In the genomic region with DNA sequence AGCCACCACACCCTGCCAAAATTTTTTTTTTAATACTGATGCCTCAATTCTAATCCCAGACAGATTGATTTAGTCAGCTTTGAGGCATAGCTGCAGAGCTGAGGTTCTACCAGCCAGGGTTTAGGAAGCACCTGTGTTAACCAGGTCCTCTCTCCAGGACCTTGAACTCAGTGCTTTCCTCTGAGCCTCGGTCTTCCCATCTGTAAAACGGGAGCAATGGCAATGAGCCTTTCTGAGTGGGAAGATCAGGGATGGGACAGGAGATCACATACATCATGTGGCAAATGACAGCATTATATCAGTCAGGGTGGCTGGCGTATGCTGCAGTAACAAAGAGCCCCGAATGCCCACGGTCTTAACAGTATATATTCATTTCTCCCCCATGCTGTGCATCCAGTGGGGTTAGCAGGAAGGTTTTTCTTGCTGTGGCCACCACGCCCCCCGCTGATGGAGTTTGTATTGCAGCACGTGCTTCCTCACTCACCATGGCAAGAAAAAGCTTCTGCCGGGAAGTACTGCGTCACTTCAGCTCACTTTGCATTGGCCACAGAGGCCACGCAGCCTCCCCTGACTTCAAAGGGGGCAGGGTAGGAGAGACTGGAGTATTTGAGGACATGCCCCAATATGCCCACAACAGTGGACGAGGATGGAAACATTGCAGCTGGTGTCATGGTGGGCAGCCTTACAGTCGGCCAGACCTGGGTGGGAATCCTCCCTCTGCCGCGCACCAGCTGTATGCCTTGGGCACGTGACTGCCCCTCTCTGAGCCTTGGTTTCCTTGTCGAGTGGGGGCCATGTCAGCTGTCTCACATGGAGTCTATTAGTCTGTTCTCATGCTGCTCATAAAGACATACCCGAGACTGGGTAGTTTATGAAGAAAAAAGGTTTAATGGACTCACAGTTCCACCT, we compare ENCODE assay signal across 24 cellular contexts. TPM values are rescaled to one million over a fixed set of nuclear protein-coding genes. Genes with fewer than 3 reads are reported as not detected.
DNase-seq lines count a peak whose midpoint lies in the region; ATAC-seq, FAIRE-seq and TF ChIP-seq lines count a peak whose summit lies in the region.
"Had no signal": no experiment of that assay in that cellular context is flagged by ENCODE, and none has a peak within 500 bp of the region (broad histone marks: within the 10 kb centered on the region; RNA-seq: fewer than 3 reads in every experiment).

No MANE protein-coding gene starts in this region.

- CTCF ChIA-PET in HepG2 (lab: Yijun Ruan, JAX; ENCODE audit: low intra/inter-chr PET ratio, low total read pairs): no interaction called here

- ATAC-seq in HepG2: no peak
- no peak for ATAC-seq in right lobe of liver
- ATAC-seq: Right ventricle myocardium inferior had no signal

- peaks cover 18% of the 10 kb centered on the region for H3K36me3 Mint-ChIP-seq in chondrocyte (ENCODE audit: low read depth)
- peaks cover 19% of the 10 kb centered on the region for H3K36me3 Mint-ChIP-seq in activated naive CD8-positive, alpha-beta T cell treated with anti-CD3 and anti-CD28 coated beads for 36 hours

- DNase-seq in HepG2 (ENCODE audit: low spot score) (no peak), right lobe of liver (no peak), chondrocyte (ENCODE audit: low spot score) (peak; percentile 48), neuronal stem cell (ENCODE audit: low spot score) (no peak), DMS53 (lab: John Stamatoyannopoulos, UW) (no peak), brain microvascular endothelial cell (no peak), left ventricle myocardium inferior (no peak)
- no peak for DNase-seq in activated naive CD8-positive, alpha-beta T cell treated with anti-CD3 and anti-CD28 coated beads for 36 hours
- DNase-seq: CD4-positive, alpha-beta T cell; H9; KG1; MM.1S; NCI-H1048; NCI-H1417 treated with DMSO at 0.1 percent for 48 hours; NCI-H1694 treated with DMSO at 0.1 percent for 48 hours; NCI-H2081; NCI-H2227 treated with DMSO at 0.1 percent for 48 hours; NCI-H526 treated with DMSO at 0.1 percent for 48 hours; PC-9 had no signal

- no peak overlapping the region for H2BK15ac ChIP-seq in neuronal stem cell (ENCODE audit: low read length)

- H3K4me2 ChIP-seq in HepG2 (ENCODE audit: low read depth, low read length) (no peak overlapping the region), neuronal stem cell (ENCODE audit: insufficient read depth, low read length, poor library complexity, severe bottlenecking) (no peak overlapping the region)
- H3K4me2 ChIP-seq: BLaER1, PC-9 had no signal

- H3K79me2 ChIP-seq in HepG2 (ENCODE audit: insufficient read depth, low read length): no peaks in the 10 kb centered on the region

- TF ChIP-seq CTCF in HepG2 (CRISPR knock-in tag; IDR thresholded peaks at IDR 0.05) (no peak), right lobe of liver (IDR thresholded peaks at IDR 0.05) (no peak), chondrocyte (IDR thresholded peaks at IDR 0.05) (no peak), brain microvascular endothelial cell (IDR thresholded peaks at IDR 0.05; ENCODE audit: low read depth, low read length, missing control alignments) (no peak), left ventricle myocardium inferior (IDR thresholded peaks at IDR 0.05; ENCODE audit: borderline replicate concordance) (no peak)

- H3K27ac ChIP-seq in HepG2 (ENCODE audit: extremely low read length, insufficient read depth, low read length) (no peak overlapping the region), right lobe of liver (no peak overlapping the region), neuronal stem cell (replicated peaks; ENCODE audit: low read length) (no peak overlapping the region), brain microvascular endothelial cell (no peak overlapping the region), left ventricle myocardium inferior (replicated peaks) (no peak overlapping the region)
- H3K27ac ChIP-seq: 22Rv1, BLaER1, PC-9, SJSA1 had no signal

- no peaks in the 10 kb centered on the region for H3K4me1 Mint-ChIP-seq in chondrocyte (ENCODE audit: low read depth)
- no peaks in the 10 kb centered on the region for H3K4me1 Mint-ChIP-seq in activated naive CD8-positive, alpha-beta T cell treated with anti-CD3 and anti-CD28 coated beads for 36 hours
- H3K4me1 Mint-ChIP-seq: H9 had no signal

- no peak overlapping the region for H3K23ac ChIP-seq in neuronal stem cell (ENCODE audit: low read depth, low read length, poor library complexity)

- POLR2A ChIA-PET in HepG2 (lab: Yijun Ruan, JAX): no interaction called here

- H4K20me1 ChIP-seq in HepG2 (ENCODE audit: insufficient read depth, low read length): no peaks in the 10 kb centered on the region

- no peaks in the 10 kb centered on the region for H3K9me3 Mint-ChIP-seq in chondrocyte (ENCODE audit: low read depth)
- no peaks in the 10 kb centered on the region for H3K9me3 Mint-ChIP-seq in activated naive CD8-positive, alpha-beta T cell treated with anti-CD3 and anti-CD28 coated beads for 36 hours
- H3K9me3 Mint-ChIP-seq: CD4-positive, alpha-beta T cell; H9 had no signal

- H2AK5ac ChIP-seq in neuronal stem cell (ENCODE audit: low read depth, low read length): peak overlapping the region; percentile 6

- H2AFZ ChIP-seq in HepG2 (ENCODE audit: low read length): no peak overlapping the region
- H2AFZ ChIP-seq in neuronal stem cell (ENCODE audit: low read length): no peak overlapping the region
- H2AFZ ChIP-seq: PC-9 had no signal

- no peak for FAIRE-seq in HepG2 (lab: Jason Lieb, UNC)
- FAIRE-seq: D721Med had no signal

- no peak overlapping the region for H4K8ac ChIP-seq in neuronal stem cell (ENCODE audit: low read depth, low read length)

- H3K9me3 ChIP-seq in HepG2 (ENCODE audit: low read length): no peaks in the 10 kb centered on the region
- H3K9me3 ChIP-seq in right lobe of liver: no peaks in the 10 kb centered on the region
- H3K9me3 ChIP-seq in neuronal stem cell (replicated peaks in 1 of 2; ENCODE audit: control insufficient read depth in 2 of 2, insufficient read depth in 1 of 2, low read depth in 1 of 2, low read length in 2 of 2): no peaks in the 10 kb centered on the region
- no peaks in the 10 kb centered on the region for H3K9me3 ChIP-seq in left ventricle myocardium inferior (replicated peaks)
- H3K9me3 ChIP-seq: BLaER1, SJSA1 had no signal

- no peaks in the 10 kb centered on the region for H3K4me1 ChIP-seq in HepG2 (ENCODE audit: insufficient read depth, low read length)
- H3K4me1 ChIP-seq in right lobe of liver: no peaks in the 10 kb centered on the region
- H3K4me1 ChIP-seq in neuronal stem cell (ENCODE audit: control insufficient read depth in 2 of 2, insufficient read depth in 1 of 2, low read depth in 1 of 2, low read length in 2 of 2): no peaks in the 10 kb centered on the region
- no peaks in the 10 kb centered on the region for H3K4me1 ChIP-seq in left ventricle myocardium inferior
- H3K4me1 ChIP-seq: SJSA1 had no signal

- TF ChIP-seq POLR2A in HepG2 (IDR thresholded peaks at IDR 0.05; ENCODE audit: insufficient read depth in 1 of 2, low read depth in 2 of 2, low read length in 2 of 2) (no peak), right lobe of liver (IDR thresholded peaks at IDR 0.05) (no peak)

- no peak overlapping the region for H4K91ac ChIP-seq in neuronal stem cell (ENCODE audit: low read depth, low read length, poor library complexity)

- 94% methylated on average over 15 of the region's 18 CpGs for WGBS in HepG2 (ENCODE audit: low lambda C conversion rate)
- 95% methylated on average over 8 of the region's 18 CpGs for WGBS in right lobe of liver (ENCODE audit: insufficient coverage, low coverage, low lambda C conversion rate, missing lambda C conversion rate)
- WGBS in neuronal stem cell (ENCODE audit: extremely low coverage in 2 of 2, insufficient read length in 2 of 2, insufficient replicate concordance in 1 of 2), 2 donors: no CpG with 5 or more reads among the region's 18 CpGs

- H3K36me3 ChIP-seq in HepG2 (replicated peaks in 1 of 2; ENCODE audit: control insufficient read depth in 1 of 2, insufficient read depth in 2 of 2, low read length in 2 of 2) (peaks cover 3 to 5% of the 10 kb centered on the region in 2 experiments; a peak in 3 of 5 replicates), right lobe of liver (peaks cover 0 to 35% (median 0%) of the 10 kb centered on the region in 4 donors), neuronal stem cell (replicated peaks in 1 of 2; ENCODE audit: control insufficient read depth in 2 of 2, insufficient read depth in 2 of 2, low read length in 2 of 2) (peaks cover 9 to 40% of the 10 kb centered on the region in 2 donors), brain microvascular endothelial cell (replicated peaks) (peaks cover 7% of the 10 kb centered on the region), left ventricle myocardium inferior (peaks cover 67% of the 10 kb centered on the region)
- H3K36me3 ChIP-seq: SJSA1 had no signal

- no peak overlapping the region for H3K18ac ChIP-seq in neuronal stem cell (ENCODE audit: low read length)

- H2BK5ac ChIP-seq in neuronal stem cell (ENCODE audit: low read length): no peak overlapping the region

- intact Hi-C loops in HepG2 (cut with micrococcal nuclease; ENCODE audit: unreplicated experiment) (no loop called here), right lobe of liver (cut with DNase I) (no loop called here), left ventricle myocardium inferior (cut with micrococcal nuclease) (no loop called here)

- peaks cover 4% of the 10 kb centered on the region for H3K79me1 ChIP-seq in neuronal stem cell (ENCODE audit: low read depth, low read length)

- no peak overlapping the region for H3K4me3 Mint-ChIP-seq in chondrocyte (ENCODE audit: unreplicated experiment)
- no peak overlapping the region for H3K4me3 Mint-ChIP-seq in activated naive CD8-positive, alpha-beta T cell treated with anti-CD3 and anti-CD28 coated beads for 36 hours
- H3K4me3 Mint-ChIP-seq: CD4-positive, alpha-beta T cell; H9 had no signal

- H3K4ac ChIP-seq in neuronal stem cell (ENCODE audit: low read length): no peak overlapping the region

- H3K27ac Mint-ChIP-seq in chondrocyte (ENCODE audit: unreplicated experiment): no peak overlapping the region
- H3K27ac Mint-ChIP-seq in activated naive CD8-positive, alpha-beta T cell treated with anti-CD3 and anti-CD28 coated beads for 36 hours: no peak overlapping the region
- H3K27ac Mint-ChIP-seq: CD4-positive, alpha-beta T cell; H9 had no signal

- H3K4me3 ChIP-seq in HepG2 (replicated peaks in 1 of 3; ENCODE audit: insufficient read depth in 1 of 3, low read depth in 2 of 3, low read length in 3 of 3) (no peak overlapping the region), right lobe of liver (no peak overlapping the region), neuronal stem cell (ENCODE audit: low read length in 2 of 2) (no peak overlapping the region), brain microvascular endothelial cell (ENCODE audit: low read depth, low read length) (no peak overlapping the region), left ventricle myocardium inferior (no peak overlapping the region)
- H3K4me3 ChIP-seq: BLaER1, PC-9, SJSA1 had no signal

- no TSS peak for BruUV-seq in HepG2 (replicated peaks; lab: Mats Ljungman, UMichigan)

- no peak for TF ChIP-seq EP300 in HepG2 (IDR thresholded peaks at IDR 0.05; ENCODE audit: low read depth in 2 of 2, low read length in 2 of 2)
- TF ChIP-seq EP300 in HepG2 (CRISPR knock-in tag; IDR thresholded peaks at IDR 0.05; ENCODE audit: borderline replicate concordance): no peak

- no peak overlapping the region for H3K9ac ChIP-seq in HepG2 (ENCODE audit: insufficient read depth, low read depth, low read length)
- no peak overlapping the region for H3K9ac ChIP-seq in neuronal stem cell (ENCODE audit: low read depth, low read length, poor library complexity)
- H3K9ac ChIP-seq: BLaER1 had no signal

- H3K14ac ChIP-seq in neuronal stem cell (ENCODE audit: low read length): no peak overlapping the region

- in situ Hi-C loops in HepG2 (cut with HindIII; ENCODE audit: extremely low pct_ligation_motif_present, low pct_unique_long_range_greater_than_20kb): no loop called here
- in situ Hi-C loops in brain microvascular endothelial cell (cut with HindIII; ENCODE audit: low pct_ligation_motif_present, low sequenced_read_pairs): no loop called here

- H3K27me3 ChIP-seq in HepG2 (ENCODE audit: control insufficient read depth in 1 of 2, insufficient read depth in 2 of 2, low read length in 2 of 2): no peaks in the 10 kb centered on the region; a peak in 1 of 5 replicates
- no peaks in the 10 kb centered on the region for H3K27me3 ChIP-seq in right lobe of liver
- no peaks in the 10 kb centered on the region for H3K27me3 ChIP-seq in neuronal stem cell (ENCODE audit: control insufficient read depth in 3 of 3, insufficient read depth in 3 of 3, low read depth in 1 of 3, low read length in 3 of 3)
- H3K27me3 ChIP-seq in brain microvascular endothelial cell (replicated peaks): no peaks in the 10 kb centered on the region
- H3K27me3 ChIP-seq in left ventricle myocardium inferior (ENCODE audit: low read depth): no peaks in the 10 kb centered on the region
- H3K27me3 ChIP-seq: BLaER1, SJSA1 had no signal

- H2BK12ac ChIP-seq in neuronal stem cell (ENCODE audit: low read length): no peak overlapping the region

- no peak for TF ChIP-seq RAD21 in HepG2 (CRISPR knock-in tag; IDR thresholded peaks at IDR 0.05)

- no peak overlapping the region for H2BK120ac ChIP-seq in neuronal stem cell (ENCODE audit: low read depth, low read length)

- no peaks in the 10 kb centered on the region for H3K27me3 Mint-ChIP-seq in chondrocyte (ENCODE audit: low read depth)
- no peaks in the 10 kb centered on the region for H3K27me3 Mint-ChIP-seq in activated naive CD8-positive, alpha-beta T cell treated with anti-CD3 and anti-CD28 coated beads for 36 hours
- H3K27me3 Mint-ChIP-seq: CD4-positive, alpha-beta T cell had no signal

RNA-seq across cellular contexts. Expression of gene MRFAP1, which starts 24.1 kb away (rescaled TPM):
- total RNA-seq in HepG2 (2016; rRNA removed; fragmentation: Illumina TruSeq; extraction: Trizol): 158 and 254 TPM in 2 replicates
- 31.0 and 37.7 TPM in 2 replicates for total RNA-seq in HepG2 (2016; cell fraction: cytosol; rRNA removed; fragmentation: Illumina TruSeq; extraction: Trizol; ENCODE audit: low read depth)
- 174 and 249 TPM in 2 replicates for total RNA-seq in HepG2 (2016; cell fraction: insoluble cytoplasmic fraction; rRNA removed; fragmentation: Illumina TruSeq; extraction: Trizol)
- 87.0 and 105 TPM in 2 replicates for total RNA-seq in HepG2 (2016; cell fraction: membrane; rRNA removed; fragmentation: Illumina TruSeq; extraction: Trizol)
- 67.5 and 68.6 TPM in 2 replicates for total RNA-seq in HepG2 (2016; cell fraction: nucleus; rRNA removed; fragmentation: Illumina TruSeq; extraction: Trizol)
- polyA plus RNA-seq in HepG2 (2011; rRNA removed): 103 and 112 TPM in 2 replicates
- polyA plus RNA-seq in HepG2 (2011; cell fraction: cytosol; rRNA removed): 110 and 141 TPM in 2 replicates
- 54.5 and 54.7 TPM in 2 replicates for polyA plus RNA-seq in HepG2 (2011; cell fraction: nucleus; rRNA removed)
- 198 and 236 TPM in 2 replicates for polyA plus RNA-seq in HepG2 (2012)
- polyA plus RNA-seq in HepG2 (2016; cell fraction: cytosol; fragmentation: Illumina TruSeq; extraction: Trizol; ENCODE audit: low read depth): 55.7 and 56.7 TPM in 2 replicates
- 509 and 563 TPM in 2 replicates for polyA plus RNA-seq in HepG2 (2016; cell fraction: insoluble cytoplasmic fraction; fragmentation: Illumina TruSeq; extraction: Trizol; ENCODE audit: low read depth)
- polyA plus RNA-seq in HepG2 (2016; cell fraction: membrane; fragmentation: Illumina TruSeq; extraction: Trizol; ENCODE audit: low read depth): 117 and 129 TPM in 2 replicates
- 205 and 206 TPM in 2 replicates for polyA plus RNA-seq in HepG2 (2016; cell fraction: nucleus; fragmentation: Illumina TruSeq; extraction: Trizol; ENCODE audit: insufficient read depth, low read depth)
- 19.4 and 22.0 TPM in 2 replicates for polyA minus RNA-seq in HepG2 (2011; rRNA and poly(A)+ RNA removed; ENCODE audit: low replicate concordance)
- 29.9 and 30.5 TPM in 2 replicates for polyA minus RNA-seq in HepG2 (2011; cell fraction: cytosol; rRNA and poly(A)+ RNA removed)
- polyA minus RNA-seq in HepG2 (2011; cell fraction: nucleus; rRNA and poly(A)+ RNA removed): 21.4 and 24.6 TPM in 2 replicates
- total RNA-seq in right lobe of liver: 100 to 1,000 TPM; 103 to 166 (median 129) TPM
- total RNA-seq in chondrocyte: 247 to 293 TPM (median 250 TPM) in 3 replicates
- 198 TPM for polyA plus RNA-seq in neuronal stem cell (2013, experiment 1 of 2)
- polyA plus RNA-seq in neuronal stem cell (2013, experiment 2 of 2): 203 TPM
- total RNA-seq in activated naive CD8-positive, alpha-beta T cell treated with anti-CD3 and anti-CD28 coated beads for 36 hours: 100 to 1,000 TPM; 107 to 109 TPM
- total RNA-seq in left ventricle myocardium inferior: 223 TPM

RNA-seq across cellular contexts. Expression of gene MAN2B2, which starts 41.4 kb away (rescaled TPM):
- 2.8 and 5.4 TPM in 2 replicates for total RNA-seq in HepG2 (2016; rRNA removed; fragmentation: Illumina TruSeq; extraction: Trizol)
- 0.62 and 0.71 TPM in 2 replicates for total RNA-seq in HepG2 (2016; cell fraction: cytosol; rRNA removed; fragmentation: Illumina TruSeq; extraction: Trizol; ENCODE audit: low read depth)
- total RNA-seq in HepG2 (2016; cell fraction: insoluble cytoplasmic fraction; rRNA removed; fragmentation: Illumina TruSeq; extraction: Trizol): 2.0 and 5.4 TPM in 2 replicates
- total RNA-seq in HepG2 (2016; cell fraction: membrane; rRNA removed; fragmentation: Illumina TruSeq; extraction: Trizol): 1.1 and 1.2 TPM in 2 replicates
- total RNA-seq in HepG2 (2016; cell fraction: nucleus; rRNA removed; fragmentation: Illumina TruSeq; extraction: Trizol): 6.3 and 8.0 TPM in 2 replicates
- 4.8 and 6.4 TPM in 2 replicates for polyA plus RNA-seq in HepG2 (2011; rRNA removed)
- 4.7 and 6.1 TPM in 2 replicates for polyA plus RNA-seq in HepG2 (2011; cell fraction: cytosol; rRNA removed)
- polyA plus RNA-seq in HepG2 (2011; cell fraction: nucleus; rRNA removed): 14.1 and 16.0 TPM in 2 replicates
- polyA plus RNA-seq in HepG2 (2012): 4.4 and 4.5 TPM in 2 replicates
- polyA plus RNA-seq in HepG2 (2016; cell fraction: cytosol; fragmentation: Illumina TruSeq; extraction: Trizol; ENCODE audit: low read depth): 0.44 TPM in 2 replicates
- polyA plus RNA-seq in HepG2 (2016; cell fraction: insoluble cytoplasmic fraction; fragmentation: Illumina TruSeq; extraction: Trizol; ENCODE audit: low read depth): 2.4 and 3.0 TPM in 2 replicates
- 0.70 and 0.92 TPM in 2 replicates for polyA plus RNA-seq in HepG2 (2016; cell fraction: membrane; fragmentation: Illumina TruSeq; extraction: Trizol; ENCODE audit: low read depth)
- 14.4 and 14.5 TPM in 2 replicates for polyA plus RNA-seq in HepG2 (2016; cell fraction: nucleus; fragmentation: Illumina TruSeq; extraction: Trizol; ENCODE audit: insufficient read depth, low read depth)
- polyA minus RNA-seq in HepG2 (2011; rRNA and poly(A)+ RNA removed; ENCODE audit: low replicate concordance): 9.0 and 18.8 TPM in 2 replicates
- polyA minus RNA-seq in HepG2 (2011; cell fraction: cytosol; rRNA and poly(A)+ RNA removed): 7.6 and 8.0 TPM in 2 replicates
- 5.0 and 6.2 TPM in 2 replicates for polyA minus RNA-seq in HepG2 (2011; cell fraction: nucleus; rRNA and poly(A)+ RNA removed)
- 10 to 100 TPM; 22.3 to 34.1 (median 27.5) TPM for total RNA-seq in right lobe of liver
- 36.7 to 46.4 TPM (median 44.1 TPM) in 3 replicates for total RNA-seq in chondrocyte
- 3.9 TPM for polyA plus RNA-seq in neuronal stem cell (2013, experiment 1 of 2)
- polyA plus RNA-seq in neuronal stem cell (2013, experiment 2 of 2): 4.0 TPM
- 10 to 100 TPM; 10.6 to 10.9 TPM for total RNA-seq in activated naive CD8-positive, alpha-beta T cell treated with anti-CD3 and anti-CD28 coated beads for 36 hours
- 18.5 TPM for total RNA-seq in left ventricle myocardium inferior
